In the genomic region with DNA sequence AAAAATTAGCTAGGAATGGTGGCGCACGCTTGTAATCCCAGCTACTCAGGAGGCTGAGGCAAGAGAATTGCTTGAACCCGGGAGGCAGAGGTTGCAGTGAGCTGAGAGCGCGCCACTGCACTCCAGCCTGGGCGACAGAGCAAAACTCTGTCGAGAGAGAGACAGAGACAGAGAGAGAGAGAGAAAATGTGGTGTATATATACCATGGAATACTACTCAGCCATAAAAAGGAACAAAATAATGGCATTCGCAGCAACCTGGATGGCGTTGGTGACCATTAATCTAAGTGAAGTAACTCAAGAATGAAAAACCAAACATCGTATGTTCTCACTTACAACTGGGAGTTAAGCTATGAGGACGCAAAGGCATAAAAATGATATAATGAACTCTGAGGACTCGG, we compare ENCODE assay signal across 3 cellular contexts. TPM values are rescaled to one million over a fixed set of nuclear protein-coding genes. Genes with fewer than 3 reads are reported as not detected.
"Had no signal": no experiment of that assay in that cellular context is flagged by ENCODE, and none has a peak within 500 bp of the region (broad histone marks: within the 10 kb centered on the region; RNA-seq: fewer than 3 reads in every experiment).

No MANE protein-coding gene starts in this region.

RNA-seq across cellular contexts. Expression of a gene that starts 48.4 kb away (rescaled TPM):
- total RNA-seq: LHCN-M2, M059J, MCF 10A had no signal

RNA-seq across cellular contexts. Expression of a gene that starts 49.8 kb away (rescaled TPM):
- total RNA-seq: M059J had no signal
